In genomic region chr10:5527332-5528200, GRCh38 we compare ENCODE assay signal across 16 cellular contexts. TPM values are rescaled to one million over a fixed set of nuclear protein-coding genes. Genes with fewer than 3 reads are reported as not detected.
DNase-seq lines count a peak whose midpoint lies in the region; ATAC-seq and TF ChIP-seq lines count a peak whose summit lies in the region.
"Had no signal": no experiment of that assay in that cellular context is flagged by ENCODE, and none has a peak within 500 bp of the region (broad histone marks: within the 10 kb centered on the region; RNA-seq: fewer than 3 reads in every experiment).

No MANE protein-coding gene starts in this region.

- no peaks in the 10 kb centered on the region for H3K27me3 Mint-ChIP-seq in chondrocyte (ENCODE audit: low read depth)
- H3K27me3 Mint-ChIP-seq in activated CD4-positive, alpha-beta T cell treated with anti-CD3 and anti-CD28 coated beads, Interleukin-2, amount 10 ng/mL, durations not matched to agents 24 days and 14 days = peaks cover 3% of the 10 kb centered on the region
- H3K27me3 Mint-ChIP-seq: activated CD4-positive, alpha-beta T cell treated with anti-CD3 and anti-CD28 coated beads for 36 hours had no signal

- H3K4me1 Mint-ChIP-seq in chondrocyte (ENCODE audit: low read depth) = no peaks in the 10 kb centered on the region
- no peaks in the 10 kb centered on the region for H3K4me1 Mint-ChIP-seq in activated CD4-positive, alpha-beta T cell treated with anti-CD3 and anti-CD28 coated beads, Interleukin-2, amount 10 ng/mL, durations not matched to agents 24 days and 14 days
- H3K4me1 Mint-ChIP-seq: activated CD4-positive, alpha-beta T cell treated with anti-CD3 and anti-CD28 coated beads for 36 hours had no signal

- peaks cover 0 to 4% of the 10 kb centered on the region in 2 donors for H3K9me3 ChIP-seq in neuronal stem cell (replicated peaks in 1 of 2; ENCODE audit: control insufficient read depth in 2 of 2, insufficient read depth in 1 of 2, low read depth in 1 of 2, low read length in 2 of 2)
- H3K9me3 ChIP-seq: pancreas had no signal

- H3K27me3 ChIP-seq in neuronal stem cell (ENCODE audit: control insufficient read depth in 3 of 3, insufficient read depth in 3 of 3, low read depth in 1 of 3, low read length in 3 of 3) = peaks cover 0 to 3% (median 0%) of the 10 kb centered on the region in 3 experiments
- H3K27me3 ChIP-seq: pancreas had no signal

- WGBS in neuronal stem cell (ENCODE audit: extremely low coverage in 2 of 2, insufficient read length in 2 of 2, insufficient replicate concordance in 1 of 2), 2 donors = no CpG with 5 or more reads among the region's 10 CpGs

- peak overlapping the region; percentile 65 for H3K18ac ChIP-seq in neuronal stem cell (ENCODE audit: low read length)

- peak overlapping the region; percentile 41 for H2BK15ac ChIP-seq in neuronal stem cell (ENCODE audit: low read length)

- no peak overlapping the region for H3K9ac ChIP-seq in neuronal stem cell (ENCODE audit: low read depth, low read length, poor library complexity)

- no peak overlapping the region for H2BK12ac ChIP-seq in neuronal stem cell (ENCODE audit: low read length)

- peaks cover 0 to 1% of the 10 kb centered on the region in 2 donors for H3K4me1 ChIP-seq in neuronal stem cell (ENCODE audit: control insufficient read depth in 2 of 2, insufficient read depth in 1 of 2, low read depth in 1 of 2, low read length in 2 of 2)
- H3K4me1 ChIP-seq: pancreas had no signal

- no peak overlapping the region for H2BK5ac ChIP-seq in neuronal stem cell (ENCODE audit: low read length)

- no peak overlapping the region for H3K14ac ChIP-seq in neuronal stem cell (ENCODE audit: low read length)

- intact Hi-C loops in activated CD4-positive, alpha-beta T cell treated with anti-CD3 and anti-CD28 coated beads, Interleukin-2, amount 10 ng/mL, durations not matched to agents 24 days and 14 days (cut with micrococcal nuclease) = no loop called here

- peak overlapping the region; percentile 66 for H2AK5ac ChIP-seq in neuronal stem cell (ENCODE audit: low read depth, low read length)

- H3K36me3 Mint-ChIP-seq in chondrocyte (ENCODE audit: low read depth) = no peaks in the 10 kb centered on the region
- H3K36me3 Mint-ChIP-seq in activated CD4-positive, alpha-beta T cell treated with anti-CD3 and anti-CD28 coated beads, Interleukin-2, amount 10 ng/mL, durations not matched to agents 24 days and 14 days (ENCODE audit: low read depth) = no peaks in the 10 kb centered on the region

- H3K4me2 ChIP-seq in neuronal stem cell (ENCODE audit: insufficient read depth, low read length, poor library complexity, severe bottlenecking) = no peak overlapping the region

- H3K4me3 Mint-ChIP-seq in chondrocyte (ENCODE audit: unreplicated experiment) = no peak overlapping the region
- H3K4me3 Mint-ChIP-seq in activated CD4-positive, alpha-beta T cell treated with anti-CD3 and anti-CD28 coated beads, Interleukin-2, amount 10 ng/mL, durations not matched to agents 24 days and 14 days = no peak overlapping the region
- H3K4me3 Mint-ChIP-seq: activated CD4-positive, alpha-beta T cell treated with anti-CD3 and anti-CD28 coated beads for 36 hours had no signal

- H2BK120ac ChIP-seq in neuronal stem cell (ENCODE audit: low read depth, low read length) = no peak overlapping the region

- no peak for TF ChIP-seq CTCF in chondrocyte (IDR thresholded peaks at IDR 0.05)

- no peak overlapping the region for H2AFZ ChIP-seq in neuronal stem cell (ENCODE audit: low read length)

- H3K4me3 ChIP-seq in neuronal stem cell (ENCODE audit: low read length in 2 of 2) = no peak overlapping the region
- H3K4me3 ChIP-seq: GM12878, pancreas had no signal

- no peak overlapping the region for H3K23ac ChIP-seq in neuronal stem cell (ENCODE audit: low read depth, low read length, poor library complexity)

- H4K91ac ChIP-seq in neuronal stem cell (ENCODE audit: low read depth, low read length, poor library complexity) = no peak overlapping the region

- no peaks in the 10 kb centered on the region for H3K36me3 ChIP-seq in neuronal stem cell (replicated peaks in 1 of 2; ENCODE audit: control insufficient read depth in 2 of 2, insufficient read depth in 2 of 2, low read length in 2 of 2)
- H3K36me3 ChIP-seq: pancreas had no signal

- H3K4ac ChIP-seq in neuronal stem cell (ENCODE audit: low read length) = no peak overlapping the region

- no peak for ATAC-seq in HG03196 (IDR thresholded peaks at IDR 0.05; ENCODE audit: unreplicated experiment)
- ATAC-seq in GM19463 (IDR thresholded peaks at IDR 0.05; ENCODE audit: unreplicated experiment) = no peak
- ATAC-seq: activated CD4-positive, alpha-beta T cell treated with anti-CD3 and anti-CD28 coated beads for 36 hours; GM12878; pancreas had no signal

- no peak overlapping the region for H4K8ac ChIP-seq in neuronal stem cell (ENCODE audit: low read depth, low read length)

- no peak overlapping the region for H3K27ac Mint-ChIP-seq in chondrocyte (ENCODE audit: unreplicated experiment)
- no peak overlapping the region for H3K27ac Mint-ChIP-seq in activated CD4-positive, alpha-beta T cell treated with anti-CD3 and anti-CD28 coated beads, Interleukin-2, amount 10 ng/mL, durations not matched to agents 24 days and 14 days
- H3K27ac Mint-ChIP-seq: activated CD4-positive, alpha-beta T cell treated with anti-CD3 and anti-CD28 coated beads for 36 hours had no signal

- no peak overlapping the region for H3K27ac ChIP-seq in neuronal stem cell (replicated peaks; ENCODE audit: low read length)
- H3K27ac ChIP-seq: C4-2B, pancreas had no signal

- H3K79me1 ChIP-seq in neuronal stem cell (ENCODE audit: low read depth, low read length) = no peaks in the 10 kb centered on the region

- peak; percentile 83 for DNase-seq in DMS53 treated with DMSO at 0.1 percent for 48 hours (lab: John Stamatoyannopoulos, UW; ENCODE audit: unreplicated experiment)
- peak; percentile 20 for DNase-seq in NCI-H1105 (lab: John Stamatoyannopoulos, UW)
- peak; percentile 63 for DNase-seq in chondrocyte (ENCODE audit: low spot score)
- DNase-seq in neuronal stem cell (ENCODE audit: low spot score) = no peak
- no peak for DNase-seq in HuH-7.5 (ENCODE audit: low spot score)
- no peak for DNase-seq in activated CD4-positive, alpha-beta T cell treated with anti-CD3 and anti-CD28 coated beads, Interleukin-2, amount 10 ng/mL, durations not matched to agents 24 days and 14 days
- DNase-seq: activated CD4-positive, alpha-beta T cell treated with anti-CD3 and anti-CD28 coated beads for 36 hours; amniotic stem cell; KBM-7; T-helper 2 cell had no signal

- H3K9me3 Mint-ChIP-seq in chondrocyte (ENCODE audit: low read depth) = no peaks in the 10 kb centered on the region
- H3K9me3 Mint-ChIP-seq in activated CD4-positive, alpha-beta T cell treated with anti-CD3 and anti-CD28 coated beads, Interleukin-2, amount 10 ng/mL, durations not matched to agents 24 days and 14 days = no peaks in the 10 kb centered on the region

RNA-seq across cellular contexts. Expression of gene CALML3, which starts 2.8 kb away (rescaled TPM):
- not detected in 3 replicates for total RNA-seq in chondrocyte
- not detected for polyA plus RNA-seq in neuronal stem cell (2013, experiment 1 of 2)
- polyA plus RNA-seq in neuronal stem cell (2013, experiment 2 of 2) = not detected
- total RNA-seq in activated CD4-positive, alpha-beta T cell treated with anti-CD3 and anti-CD28 coated beads, Interleukin-2, amount 10 ng/mL, durations not matched to agents 24 days and 14 days = not detected in 2 replicates
- total RNA-seq: activated CD4-positive, alpha-beta T cell treated with anti-CD3 and anti-CD28 coated beads for 36 hours; GM12878; pancreas had no signal
- polyA plus RNA-seq: GM12878 had no signal

RNA-seq across cellular contexts. Expression of gene CALML5, which starts 28.2 kb away (rescaled TPM):
- not detected in 3 replicates for total RNA-seq in chondrocyte
- polyA plus RNA-seq in neuronal stem cell (2013, experiment 1 of 2) = not detected
- not detected for polyA plus RNA-seq in neuronal stem cell (2013, experiment 2 of 2)
- not detected in 2 replicates for total RNA-seq in activated CD4-positive, alpha-beta T cell treated with anti-CD3 and anti-CD28 coated beads, Interleukin-2, amount 10 ng/mL, durations not matched to agents 24 days and 14 days
- total RNA-seq: activated CD4-positive, alpha-beta T cell treated with anti-CD3 and anti-CD28 coated beads for 36 hours; cerebellum; GM12878; pancreas had no signal
- polyA plus RNA-seq: GM12878, pancreas had no signal

Comparison
In these comparisons a context has a peak if more than half of its experiments do, and no peak if none do; other contexts are left out.
1. DNase-seq: peak in DMS53 treated with DMSO at 0.1 percent for 48 hours (single experiment), NCI-H1105 (single experiment) and chondrocyte (single experiment); none in neuronal stem cell (single experiment), HuH-7.5 (single experiment) and activated CD4-positive, alpha-beta T cell treated with anti-CD3 and anti-CD28 coated beads, Interleukin-2, amount 10 ng/mL, durations not matched to agents 24 days and 14 days (single experiment).